ENCODE assay signal across 18 cellular contexts in genomic region chr3:29412117-29412516, GRCh38.
DNase-seq lines count a peak whose midpoint lies in the region; ATAC-seq and TF ChIP-seq lines count a peak whose summit lies in the region.
"Had no signal": no experiment of that assay in that cellular context is flagged by ENCODE, and none has a peak within 500 bp of the region (broad histone marks: within the 10 kb centered on the region; RNA-seq: fewer than 3 reads in every experiment).

No MANE protein-coding gene starts in this region.

- peak overlapping the region; percentile 90 for H3K27ac ChIP-seq in OCI-LY7 (ENCODE audit: low read depth, low read length, poor library complexity, severe bottlenecking)
- H3K27ac ChIP-seq in RWPE1, result no peak overlapping the region
- H3K27ac ChIP-seq: breast epithelium, Peyer's patch, prostate gland had no signal

- H3K36me3 Mint-ChIP-seq in Caco-2 (ENCODE audit: insufficient read depth, unreplicated experiment), result no peaks in the 10 kb centered on the region
- H3K36me3 Mint-ChIP-seq: activated naive CD8-positive, alpha-beta T cell had no signal

- H3K36me3 ChIP-seq in OCI-LY7 (ENCODE audit: insufficient read depth, low read length), result no peaks in the 10 kb centered on the region
- H3K36me3 ChIP-seq in Caco-2 (ENCODE audit: control insufficient read depth, insufficient read depth, low read length), result no peaks in the 10 kb centered on the region
- H3K36me3 ChIP-seq: breast epithelium, Peyer's patch, prostate gland had no signal

- H3K27me3 ChIP-seq in Caco-2 (replicated peaks; ENCODE audit: control insufficient read depth, insufficient read depth, low read length), result no peaks in the 10 kb centered on the region
- H3K27me3 ChIP-seq: breast epithelium, Peyer's patch had no signal

- peak; percentile 54 for DNase-seq in GM12865 (ENCODE audit: low read depth)
- DNase-seq in GM19238 (ENCODE audit: insufficient read length, low spot score), result peak; percentile 1
- peak; percentile 93 for DNase-seq in OCI-LY7 (ENCODE audit: low spot score)
- no peak for DNase-seq in NCI-H1417 (lab: John Stamatoyannopoulos, UW)
- DNase-seq in RWPE1 (ENCODE audit: low spot score), result no peak
- no peak for DNase-seq in Caco-2
- no peak for DNase-seq in NCI-H1930 (lab: John Stamatoyannopoulos, UW)
- DNase-seq: activated CD8-positive, alpha-beta T cell treated with anti-CD3 and anti-CD28 coated beads for 36 hours; activated T-cell treated with anti-CD3 and anti-CD28 coated beads, Interleukin-2, amount 50 U/mL, for 72 hours; head of caudate nucleus; NCI-H1417 treated with DMSO at 0.1 percent for 48 hours; Peyer's patch had no signal

- peaks cover 64% of the 10 kb centered on the region for H3K4me1 ChIP-seq in OCI-LY7 (ENCODE audit: insufficient read depth, low read length, poor library complexity, severe bottlenecking)
- no peaks in the 10 kb centered on the region for H3K4me1 ChIP-seq in Caco-2
- H3K4me1 ChIP-seq: breast epithelium, Peyer's patch, prostate gland had no signal

- POLR2A ChIA-PET in OCI-LY7 (lab: Charles Lee) (interaction anchor here (1.0 to 1.6 kb wide), 2 partner anchors 9 to 10 kb away, joined by 3 to 4 read pairs; no protein-coding TSS in a partner anchor), RWPE1 (lab: Yijun Ruan, JAX; ENCODE audit: low non-redundant PET) (no interaction called here), Caco-2 (lab: Charles Lee) (no interaction called here)

- H3K9me3 ChIP-seq in OCI-LY7 (ENCODE audit: low read length) (no peaks in the 10 kb centered on the region; the same call in 1 of the 2 replicates), Caco-2 (no peaks in the 10 kb centered on the region)
- H3K9me3 ChIP-seq: breast epithelium, Peyer's patch, prostate gland had no signal

- BruUV-seq in OCI-LY7 (replicated peaks; lab: Mats Ljungman, UMichigan), result no TSS peak
- BruUV-seq in Caco-2 (replicated peaks; lab: Mats Ljungman, UMichigan), result no TSS peak

- H3K4me3 ChIP-seq in GM12865 (ENCODE audit: low read depth, low read length), result no peak overlapping the region
- H3K4me3 ChIP-seq in OCI-LY7 (ENCODE audit: low read depth, low read length, poor library complexity, severe bottlenecking), result peak overlapping the region; percentile 41
- H3K4me3 ChIP-seq in Caco-2 (ENCODE audit: low read depth, low read length), result no peak overlapping the region
- H3K4me3 ChIP-seq: breast epithelium, GM23338, Peyer's patch, prostate gland had no signal

- no peaks in the 10 kb centered on the region for H3K79me2 ChIP-seq in OCI-LY7 (ENCODE audit: insufficient read depth, low read depth, low read length)

- CTCF ChIA-PET in OCI-LY7 (lab: Charles Lee; ENCODE audit: unreplicated experiment), result no interaction called here
- CTCF ChIA-PET in RWPE1 (lab: Yijun Ruan, JAX), result no interaction called here
- CTCF ChIA-PET in Caco-2 (lab: Charles Lee), result no interaction called here

- intact Hi-C loops in OCI-LY7 (cut with micrococcal nuclease; ENCODE audit: unreplicated experiment) (no loop called here), Caco-2 (cut with micrococcal nuclease; ENCODE audit: unreplicated experiment) (no loop called here)

- no peaks in the 10 kb centered on the region for H3K27me3 Mint-ChIP-seq in Caco-2 (ENCODE audit: insufficient read depth, unreplicated experiment)
- H3K27me3 Mint-ChIP-seq: activated CD8-positive, alpha-beta T cell treated with anti-CD3 and anti-CD28 coated beads for 36 hours; activated naive CD8-positive, alpha-beta T cell had no signal

- ATAC-seq in HG03432 (IDR thresholded peaks at IDR 0.05; ENCODE audit: unreplicated experiment), result peak; percentile 73
- ATAC-seq: activated CD8-positive, alpha-beta T cell treated with anti-CD3 and anti-CD28 coated beads for 36 hours; activated T-cell treated with anti-CD3 and anti-CD28 coated beads, Interleukin-2, amount 50 U/mL, for 72 hours; GM23338 had no signal

- TF ChIP-seq CTCF in GM12865 (IDR thresholded peaks at IDR 0.05; ENCODE audit: insufficient read depth, low read depth, low read length, missing control alignments) (no peak), OCI-LY7 (conservative IDR thresholded peaks at IDR 0.05; ENCODE audit: low read length) (no peak), RWPE1 (conservative IDR thresholded peaks at IDR 0.05; ENCODE audit: low read depth) (no peak), Caco-2 (IDR thresholded peaks at IDR 0.05; ENCODE audit: insufficient read depth in 1 of 2, low read depth in 1 of 2, low read length in 1 of 2, severe bottlenecking in 1 of 2, unreplicated experiment in 1 of 2) (no peak)

- H4K20me1 ChIP-seq in OCI-LY7 (ENCODE audit: insufficient read depth, low read length), result no peaks in the 10 kb centered on the region

- H3K4me1 Mint-ChIP-seq in Caco-2 (ENCODE audit: low read depth, unreplicated experiment), result no peaks in the 10 kb centered on the region

- H3K4me3 Mint-ChIP-seq in Caco-2 (ENCODE audit: unreplicated experiment), result no peak overlapping the region
- H3K4me3 Mint-ChIP-seq: activated CD8-positive, alpha-beta T cell treated with anti-CD3 and anti-CD28 coated beads for 36 hours; activated naive CD8-positive, alpha-beta T cell; activated T-cell treated with anti-CD3 and anti-CD28 coated beads, Interleukin-2, amount 50 U/mL, for 72 hours; GM23338; nephron had no signal

- peak overlapping the region; percentile 91; the same call in 1 of the 2 replicates for H2AFZ ChIP-seq in OCI-LY7 (ENCODE audit: low read length)

- no peaks in the 10 kb centered on the region for H3K9me2 ChIP-seq in OCI-LY7 (ENCODE audit: insufficient read depth, low read length)

- peak overlapping the region; percentile 77 for H3K4me2 ChIP-seq in OCI-LY7 (ENCODE audit: low read length)

- H3K27ac Mint-ChIP-seq in Caco-2 (ENCODE audit: unreplicated experiment), result no peak overlapping the region
- H3K27ac Mint-ChIP-seq: activated CD8-positive, alpha-beta T cell treated with anti-CD3 and anti-CD28 coated beads for 36 hours; activated naive CD8-positive, alpha-beta T cell; activated T-cell treated with anti-CD3 and anti-CD28 coated beads, Interleukin-2, amount 50 U/mL, for 72 hours; GM23338 had no signal

- no peaks in the 10 kb centered on the region for H3K9me3 Mint-ChIP-seq in Caco-2 (ENCODE audit: unreplicated experiment)
- H3K9me3 Mint-ChIP-seq: activated CD8-positive, alpha-beta T cell treated with anti-CD3 and anti-CD28 coated beads for 36 hours; activated T-cell treated with anti-CD3 and anti-CD28 coated beads, Interleukin-2, amount 50 U/mL, for 72 hours; GM23338; nephron had no signal

Comparison
In these comparisons a context has a peak if more than half of its experiments do, and no peak if none do; other contexts are left out.
1. DNase-seq: peak in GM12865 (single experiment), GM19238 (single experiment) and OCI-LY7 (single experiment); none in NCI-H1417 (0 of 3), RWPE1 (single experiment), Caco-2 (0 of 2) and NCI-H1930 (0 of 2).